13 cellular contexts compared by ENCODE assay signal in genomic region chr1:60857851-60858250, GRCh38.
DNase-seq lines count a peak whose midpoint lies in the region; ATAC-seq lines count a peak whose summit lies in the region.
"Had no signal": no experiment of that assay in that cellular context is flagged by ENCODE, and none has a peak within 500 bp of the region (broad histone marks: within the 10 kb centered on the region; RNA-seq: fewer than 3 reads in every experiment).

No MANE protein-coding gene starts in this region.

- DNase-seq in COLO829 (ENCODE audit: low spot score) (peak; percentile 20), LHCN-M2 (ENCODE audit: low read depth) (peak; percentile 17), NCI-H446 (lab: John Stamatoyannopoulos, UW) (peak; percentile 28 to 88), fibroblast of peridontal ligament (ENCODE audit: extremely low read depth) (peak; percentile 24)
- no peak for DNase-seq in NK-92 treated with Interleukin-12 subunit alpha and Interleukin-12 subunit beta, amount 100 ng/mL, for 24 hours (lab: John Stamatoyannopoulos, UW)
- DNase-seq in T-helper 2 cell treated with Interferon-gamma antibody and Interleukin-4, amounts not matched to agents 5 μg/mL and 100 μg/mL, for 36 hours (ENCODE audit: low spot score), result no peak
- DNase-seq: CD4-positive, alpha-beta T cell; GOT3; NCI-H187 treated with DMSO at 0.1 percent for 48 hours; T-cell; T1000 had no signal

- H3K4me1 Mint-ChIP-seq in T-helper 2 cell treated with Interferon-gamma antibody and Interleukin-4, amounts not matched to agents 5 μg/mL and 100 μg/mL, for 36 hours (ENCODE audit: low read depth), result no peaks in the 10 kb centered on the region
- H3K4me1 Mint-ChIP-seq: B cell, T-cell had no signal

- H3K36me3 Mint-ChIP-seq in T-helper 2 cell treated with Interferon-gamma antibody and Interleukin-4, amounts not matched to agents 5 μg/mL and 100 μg/mL, for 36 hours (ENCODE audit: low read depth), result no peaks in the 10 kb centered on the region
- H3K36me3 Mint-ChIP-seq: T-cell had no signal

- no peak overlapping the region for H3K4me3 Mint-ChIP-seq in T-helper 2 cell treated with Interferon-gamma antibody and Interleukin-4, amounts not matched to agents 5 μg/mL and 100 μg/mL, for 36 hours
- H3K4me3 Mint-ChIP-seq: B cell; CD4-positive, alpha-beta T cell; T-cell had no signal

- H3K27me3 Mint-ChIP-seq in T-helper 2 cell treated with Interferon-gamma antibody and Interleukin-4, amounts not matched to agents 5 μg/mL and 100 μg/mL, for 36 hours (ENCODE audit: low read depth), result peaks cover 2% of the 10 kb centered on the region
- H3K27me3 Mint-ChIP-seq: B cell had no signal

- H3K9me3 Mint-ChIP-seq in T-helper 2 cell treated with Interferon-gamma antibody and Interleukin-4, amounts not matched to agents 5 μg/mL and 100 μg/mL, for 36 hours, result no peaks in the 10 kb centered on the region
- H3K9me3 Mint-ChIP-seq: CD4-positive, alpha-beta T cell; T-cell had no signal

- H3K27ac Mint-ChIP-seq in T-helper 2 cell treated with Interferon-gamma antibody and Interleukin-4, amounts not matched to agents 5 μg/mL and 100 μg/mL, for 36 hours, result no peak overlapping the region
- H3K27ac Mint-ChIP-seq: B cell; CD4-positive, alpha-beta T cell; T-cell had no signal

- no peak for ATAC-seq in HG03565 (IDR thresholded peaks at IDR 0.05; ENCODE audit: unreplicated experiment)
- ATAC-seq: T-cell had no signal

Comparison
In these comparisons a context has a peak if more than half of its experiments do, and no peak if none do; other contexts are left out.
1. DNase-seq: peak in COLO829 (single experiment), LHCN-M2 (single experiment), NCI-H446 (2 of 2) and fibroblast of peridontal ligament (single experiment); none in NK-92 treated with Interleukin-12 subunit alpha and Interleukin-12 subunit beta, amount 100 ng/mL, for 24 hours (single experiment) and T-helper 2 cell treated with Interferon-gamma antibody and Interleukin-4, amounts not matched to agents 5 μg/mL and 100 μg/mL, for 36 hours (single experiment).